In genomic region chr6:3310051-3310448, GRCh38 we compare ENCODE assay signal across 27 cellular contexts.
"Had no signal": no experiment of that assay in that cellular context is flagged by ENCODE, and none has a peak within 500 bp of the region (broad histone marks: within the 10 kb centered on the region; RNA-seq: fewer than 3 reads in every experiment).

No MANE protein-coding gene starts in this region.

- H3K9me3 Mint-ChIP-seq: activated T-cell treated with anti-CD3 and anti-CD28 coated beads, Interleukin-2, amount 50 U/mL, for 24 hours; naive thymus-derived CD8-positive, alpha-beta T cell had no signal

- H3K27me3 ChIP-seq: right lobe of liver, upper lobe of left lung, vagina had no signal

- H3K36me3 ChIP-seq: upper lobe of left lung, vagina had no signal

- H3K4me1 Mint-ChIP-seq: memory B cell; naive thymus-derived CD8-positive, alpha-beta T cell; stimulated activated memory B cell treated with anti-CD40 and anti-IgM and Interleukin-4, amounts not matched to agents 10 μg/mL and 1 μg/mL and 100 μg/mL, for 72 hours; stimulated activated naive CD8-positive, alpha-beta T cell treated with anti-CD3 and anti-CD28 coated beads, Interleukin-15, amount 100 ng/mL, for 72 hours had no signal

- H3K4me3 ChIP-seq: right lobe of liver, upper lobe of left lung, vagina had no signal

- ATAC-seq: naive thymus-derived CD8-positive, alpha-beta T cell; right lobe of liver; stimulated activated memory B cell treated with anti-CD40 and anti-IgM and Interleukin-4, amounts not matched to agents 10 μg/mL and 1 μg/mL and 100 μg/mL, for 72 hours; stimulated activated naive CD8-positive, alpha-beta T cell treated with anti-CD3 and anti-CD28 coated beads, Interleukin-15, amount 100 ng/mL, for 72 hours had no signal

- H3K4me3 Mint-ChIP-seq: activated T-cell treated with anti-CD3 and anti-CD28 coated beads, Interleukin-2, amount 50 U/mL, for 24 hours; memory B cell; naive thymus-derived CD8-positive, alpha-beta T cell; neural crest cell; stimulated activated memory B cell treated with anti-CD40 and anti-IgM and Interleukin-4, amounts not matched to agents 10 μg/mL and 1 μg/mL and 100 μg/mL, for 72 hours; stimulated activated naive CD8-positive, alpha-beta T cell treated with anti-CD3 and anti-CD28 coated beads, Interleukin-15, amount 100 ng/mL, for 72 hours had no signal

- H3K9me3 ChIP-seq: right lobe of liver, vagina had no signal

- DNase-seq: activated CD4-positive, alpha-beta T cell treated with anti-CD3 and anti-CD28 coated beads for 48 hours; activated CD4-positive, alpha-beta T cell treated with anti-CD3 and anti-CD28 coated beads, Interleukin-2, amount 50 U/mL, for 48 hours; activated CD8-positive, alpha-beta memory T cell treated with anti-CD3 and anti-CD28 coated beads, Interleukin-2, amount 50 U/mL, for 4 hours; activated gamma-delta T cell treated with Interleukin-2 at 50 U/mL for 16 hours; activated naive CD4-positive, alpha-beta T cell treated with anti-CD3 and anti-CD28 coated beads, Interleukin-2, amount 50 U/mL, for 16 hours; activated T-cell treated with anti-CD3 and anti-CD28 coated beads, Interleukin-2, amount 50 U/mL, for 24 hours; amniotic stem cell; central memory CD4-positive, alpha-beta T cell; effector CD8-positive, alpha-beta T cell; midbrain; naive thymus-derived CD8-positive, alpha-beta T cell; small intestine; stimulated activated CD4-positive, alpha-beta T cell treated with anti-CD3 and anti-CD28 coated beads, Interleukin-1b, Interleukin-23, amount 100 ng/mL, for 48 hours; stimulated activated CD4-positive, alpha-beta T cell treated with anti-CD3 and anti-CD28 coated beads, Interleukin-4, amount 100 ng/mL, for 4 hours; stimulated activated CD8-positive, alpha-beta memory T cell treated with anti-CD3 and anti-CD28 coated beads, Interleukin-4, amount 100 ng/mL, for 48 hours; stimulated activated naive CD8-positive, alpha-beta T cell treated with anti-CD3 and anti-CD28 coated beads, Interleukin-15, amount 100 ng/mL, for 72 hours; substantia nigra had no signal

- FAIRE-seq: astrocyte, colon, frontal cortex, islet of Langerhans, small intestine had no signal

- H3K27ac ChIP-seq: right lobe of liver, upper lobe of left lung, vagina had no signal

- H3K4me1 ChIP-seq: right lobe of liver, vagina had no signal

- H3K27ac Mint-ChIP-seq: activated T-cell treated with anti-CD3 and anti-CD28 coated beads, Interleukin-2, amount 50 U/mL, for 24 hours; memory B cell; stimulated activated memory B cell treated with anti-CD40 and anti-IgM and Interleukin-4, amounts not matched to agents 10 μg/mL and 1 μg/mL and 100 μg/mL, for 72 hours had no signal

- H3K36me3 Mint-ChIP-seq: stimulated activated memory B cell treated with anti-CD40 and anti-IgM and Interleukin-4, amounts not matched to agents 10 μg/mL and 1 μg/mL and 100 μg/mL, for 72 hours had no signal
